20 cellular contexts compared by ENCODE assay signal in the genomic region with DNA sequence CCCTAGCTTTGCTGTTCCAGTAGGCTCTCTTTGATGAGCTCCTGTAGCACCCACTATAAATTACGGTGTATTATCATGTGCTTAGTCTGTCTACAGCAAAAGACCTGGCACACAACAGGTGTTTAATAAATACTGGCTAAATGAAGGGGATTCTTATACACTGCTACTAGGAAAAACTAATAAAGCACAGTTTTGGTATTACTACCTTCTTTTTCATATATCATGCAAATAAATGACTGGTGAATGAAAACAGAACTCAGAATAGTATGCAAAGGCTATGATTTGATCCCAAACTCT. TPM values are rescaled to one million over a fixed set of nuclear protein-coding genes. Genes with fewer than 3 reads are reported as not detected.
DNase-seq lines count a peak whose midpoint lies in the region; ATAC-seq and TF ChIP-seq lines count a peak whose summit lies in the region.
"Had no signal": no experiment of that assay in that cellular context is flagged by ENCODE, and none has a peak within 500 bp of the region (broad histone marks: within the 10 kb centered on the region; RNA-seq: fewer than 3 reads in every experiment).

No MANE protein-coding gene starts in this region.

- H3K4me1 ChIP-seq in right cardiac atrium (ENCODE audit: control insufficient read depth, insufficient read depth, low read length): no peaks in the 10 kb centered on the region
- H3K4me1 ChIP-seq: Peyer's patch had no signal

- no peak overlapping the region for H3K27ac ChIP-seq in right cardiac atrium (ENCODE audit: low read length)
- H3K27ac ChIP-seq: Peyer's patch had no signal

- POLR2A ChIA-PET in activated CD4-positive, alpha-beta T cell treated with anti-CD3 and anti-CD28 coated beads for 36 hours (lab: Charles Lee): no interaction called here

- peaks cover 31% of the 10 kb centered on the region for H3K4me1 Mint-ChIP-seq in activated CD4-positive, alpha-beta T cell treated with anti-CD3 and anti-CD28 coated beads for 36 hours
- H3K4me1 Mint-ChIP-seq in HFFc6 (ENCODE audit: low read depth) (peaks cover 60% of the 10 kb centered on the region), T-helper 17 cell (peaks cover 29% of the 10 kb centered on the region), progenitor cell of endocrine pancreas (ENCODE audit: low read depth) (peaks cover 3% of the 10 kb centered on the region)
- H3K4me1 Mint-ChIP-seq: CD14-positive monocyte had no signal

- no peak for ATAC-seq in activated CD4-positive, alpha-beta T cell treated with anti-CD3 and anti-CD28 coated beads for 36 hours
- no peak for ATAC-seq in T-helper 17 cell
- no peak for ATAC-seq in right cardiac atrium

- WGBS in right cardiac atrium: 95% methylated on average over 1 of the region's 1 CpG

- intact Hi-C loops in activated CD4-positive, alpha-beta T cell treated with anti-CD3 and anti-CD28 coated beads for 36 hours (cut with DNase I, micrococcal nuclease): no loop called here
- intact Hi-C loops in right cardiac atrium (cut with DNase I): loop anchor here in 2 of 4 donors (10.0 kb wide), 2 partner anchors 103 to 123 kb away; no protein-coding TSS in a partner anchor

- no peaks in the 10 kb centered on the region for H3K27me3 Mint-ChIP-seq in activated CD4-positive, alpha-beta T cell treated with anti-CD3 and anti-CD28 coated beads for 36 hours
- H3K27me3 Mint-ChIP-seq in HFFc6 (ENCODE audit: insufficient read depth) (no peaks in the 10 kb centered on the region), T-helper 17 cell (no peaks in the 10 kb centered on the region), progenitor cell of endocrine pancreas (no peaks in the 10 kb centered on the region)

- no peak overlapping the region for H3K4me3 Mint-ChIP-seq in activated CD4-positive, alpha-beta T cell treated with anti-CD3 and anti-CD28 coated beads for 36 hours
- H3K4me3 Mint-ChIP-seq in HFFc6: no peak overlapping the region; the same call in 1 of the 2 replicates
- H3K4me3 Mint-ChIP-seq in T-helper 17 cell: no peak overlapping the region
- H3K4me3 Mint-ChIP-seq in progenitor cell of endocrine pancreas (ENCODE audit: low read depth): no peak overlapping the region
- H3K4me3 Mint-ChIP-seq: CD14-positive monocyte had no signal

- peak overlapping the region; percentile 4 for H3K27ac Mint-ChIP-seq in activated CD4-positive, alpha-beta T cell treated with anti-CD3 and anti-CD28 coated beads for 36 hours
- peak overlapping the region; percentile 7; the same call in 1 of the 2 replicates for H3K27ac Mint-ChIP-seq in HFFc6
- H3K27ac Mint-ChIP-seq in T-helper 17 cell: peak overlapping the region; percentile 43
- H3K27ac Mint-ChIP-seq in progenitor cell of endocrine pancreas: peak overlapping the region; percentile 22

- CTCF ChIA-PET in activated CD4-positive, alpha-beta T cell treated with anti-CD3 and anti-CD28 coated beads for 36 hours (lab: Charles Lee): interaction anchor here (1.1 to 2.1 kb wide), 3 partner anchors 9 to 23 kb away, joined by 3 to 6 read pairs (median 4); no protein-coding TSS in a partner anchor

- no peak overlapping the region for H3K4me3 ChIP-seq in right cardiac atrium (ENCODE audit: low read length)
- H3K4me3 ChIP-seq: Peyer's patch had no signal

- no peaks in the 10 kb centered on the region for H3K27me3 ChIP-seq in right cardiac atrium (ENCODE audit: control insufficient read depth, insufficient read depth)
- H3K27me3 ChIP-seq: Peyer's patch had no signal

- H3K36me3 Mint-ChIP-seq in activated CD4-positive, alpha-beta T cell treated with anti-CD3 and anti-CD28 coated beads for 36 hours (ENCODE audit: low read depth): peaks cover 59% of the 10 kb centered on the region
- peaks cover 32% of the 10 kb centered on the region for H3K36me3 Mint-ChIP-seq in HFFc6 (ENCODE audit: low read depth)
- peaks cover 12% of the 10 kb centered on the region for H3K36me3 Mint-ChIP-seq in T-helper 17 cell (ENCODE audit: low read depth)
- peaks cover 32% of the 10 kb centered on the region for H3K36me3 Mint-ChIP-seq in progenitor cell of endocrine pancreas (ENCODE audit: insufficient read depth)

- H3K9me3 Mint-ChIP-seq in activated CD4-positive, alpha-beta T cell treated with anti-CD3 and anti-CD28 coated beads for 36 hours (ENCODE audit: low read depth): no peaks in the 10 kb centered on the region
- H3K9me3 Mint-ChIP-seq in HFFc6 (no peaks in the 10 kb centered on the region), progenitor cell of endocrine pancreas (ENCODE audit: low read depth) (no peaks in the 10 kb centered on the region)
- H3K9me3 Mint-ChIP-seq: CD14-positive monocyte had no signal

- H3K9me3 ChIP-seq in T-helper 17 cell (ENCODE audit: control insufficient read depth, low read length, poor library complexity, severe bottlenecking): no peaks in the 10 kb centered on the region
- no peaks in the 10 kb centered on the region for H3K9me3 ChIP-seq in right cardiac atrium (ENCODE audit: control insufficient read depth, low read length)
- H3K9me3 ChIP-seq: Peyer's patch had no signal

- TF ChIP-seq CTCF in HFFc6 (IDR thresholded peaks at IDR 0.05) (no peak), progenitor cell of endocrine pancreas (IDR thresholded peaks at IDR 0.05; ENCODE audit: unreplicated experiment) (no peak)

- DNase-seq in activated CD4-positive, alpha-beta T cell treated with anti-CD3 and anti-CD28 coated beads for 36 hours: no peak
- DNase-seq in activated CD4-positive, alpha-beta T cell treated with anti-CD3 and anti-CD28 coated beads for 4 hours: no peak
- no peak for DNase-seq in HFFc6
- DNase-seq in T-helper 17 cell: no peak
- no peak for DNase-seq in progenitor cell of endocrine pancreas (ENCODE audit: low spot score, unreplicated experiment)
- DNase-seq in DMS53 (lab: John Stamatoyannopoulos, UW): no peak
- no peak for DNase-seq in right cardiac atrium
- no peak for DNase-seq in NCI-H345 treated with DMSO at 0.1 percent for 48 hours (lab: John Stamatoyannopoulos, UW; ENCODE audit: unreplicated experiment)
- DNase-seq: 8988T, DMS 273 treated with DMSO at 0.1 percent for 48 hours, HCEC 1CT, IMR-90, NCI-H1048, NCI-H1436, NCI-H1930, NCI-H345, NCI-H526, Peyer's patch, Right ventricle myocardium superior had no signal

RNA-seq across cellular contexts. Expression of gene WDR26, which starts 26.4 kb away (rescaled TPM):
- total RNA-seq in activated CD4-positive, alpha-beta T cell treated with anti-CD3 and anti-CD28 coated beads for 36 hours: 10 to 100 TPM; 74.0 to 75.6 TPM
- 100 to 1,000 TPM in 1 of 6 experiments, 10 to 100 TPM in 5; 85.4 to 105 (median 90.8) TPM for total RNA-seq in HFFc6 (2021; fragmentation: NEBNext Ultra II Directional; extraction: Animal tissue kit (Norgen Biotek cat#: 25700))
- 100 to 1,000 TPM; 157 to 176 TPM for total RNA-seq in T-helper 17 cell
- total RNA-seq in progenitor cell of endocrine pancreas: 83.9 and 84.9 TPM in 2 replicates
- total RNA-seq in right cardiac atrium: 10 to 100 TPM; 53.1 to 67.0 (median 60.8) TPM
- polyA plus RNA-seq in right cardiac atrium: 29.7 TPM

RNA-seq across cellular contexts. Expression of gene CNIH4, which starts 51.6 kb away (rescaled TPM):
- total RNA-seq in activated CD4-positive, alpha-beta T cell treated with anti-CD3 and anti-CD28 coated beads for 36 hours: 10 to 100 TPM; 29.9 to 49.6 TPM
- total RNA-seq in HFFc6 (2021; fragmentation: NEBNext Ultra II Directional; extraction: Animal tissue kit (Norgen Biotek cat#: 25700)): 10 to 100 TPM; 46.7 to 53.7 (median 51.6) TPM
- 10 to 100 TPM; 19.1 to 24.1 TPM for total RNA-seq in T-helper 17 cell
- total RNA-seq in progenitor cell of endocrine pancreas: 68.8 and 69.6 TPM in 2 replicates
- 10 to 100 TPM; 26.8 to 35.3 (median 32.2) TPM for total RNA-seq in right cardiac atrium
- 45.6 TPM for polyA plus RNA-seq in right cardiac atrium
